In the genomic region with DNA sequence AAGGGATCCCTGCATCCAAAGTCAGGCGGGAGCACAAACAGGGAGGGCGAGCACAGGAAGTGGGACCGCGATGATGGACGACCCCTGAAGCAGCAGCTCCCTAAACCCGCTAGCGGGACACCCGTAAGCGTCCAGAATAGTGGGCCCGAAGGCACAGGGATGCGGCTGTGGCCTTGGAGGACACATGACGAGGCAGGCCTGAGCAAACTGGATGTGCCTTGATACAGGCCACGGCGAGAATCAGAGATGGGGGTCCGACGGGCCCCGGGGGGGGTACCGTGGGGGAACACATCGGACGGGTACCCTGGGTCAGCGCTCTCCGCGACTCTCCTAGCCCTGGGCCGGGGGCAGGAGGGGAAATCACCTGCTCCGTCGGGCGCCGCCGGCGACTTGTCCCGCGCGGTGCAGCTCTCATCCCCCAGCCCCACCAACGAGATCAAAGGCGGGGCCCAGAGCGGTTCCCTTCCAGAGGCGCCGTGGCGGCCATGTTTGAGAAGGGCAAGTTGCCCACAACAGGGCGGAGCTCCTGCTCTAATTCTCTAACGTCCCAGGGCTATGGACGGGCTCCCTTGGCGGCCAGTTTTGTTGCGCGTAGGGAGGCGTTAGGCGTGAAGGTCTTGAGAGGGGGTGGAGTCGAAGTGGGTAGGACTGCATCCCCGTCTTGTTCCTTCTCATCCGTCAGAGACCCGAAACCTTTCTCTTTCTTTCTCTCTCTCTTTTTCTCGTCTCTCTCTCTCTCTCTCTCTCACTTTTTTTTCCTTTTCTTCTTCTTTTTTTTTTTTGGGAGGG, we compare ENCODE assay signal across 8 cellular contexts. TPM values are rescaled to one million over a fixed set of nuclear protein-coding genes. Genes with fewer than 3 reads are reported as not detected.
A peak's percentile ranks its signal among the peaks of the same experiment; 100 is the strongest.
DNase-seq lines count a peak whose midpoint lies in the region; ATAC-seq and TF ChIP-seq lines count a peak whose summit lies in the region.

A gene with protein sequence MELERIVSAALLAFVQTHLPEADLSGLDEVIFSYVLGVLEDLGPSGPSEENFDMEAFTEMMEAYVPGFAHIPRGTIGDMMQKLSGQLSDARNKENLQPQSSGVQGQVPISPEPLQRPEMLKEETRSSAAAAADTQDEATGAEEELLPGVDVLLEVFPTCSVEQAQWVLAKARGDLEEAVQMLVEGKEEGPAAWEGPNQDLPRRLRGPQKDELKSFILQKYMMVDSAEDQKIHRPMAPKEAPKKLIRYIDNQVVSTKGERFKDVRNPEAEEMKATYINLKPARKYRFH (minus strand): TSS at position 413 of the 789 bp plus-strand sequence. CDS start 7,386 bp downstream, outside the sequence.

- H3K4me1 ChIP-seq in DOHH2 (ENCODE audit: control insufficient read depth, low read length) (peaks cover 16% of the 10 kb centered on the region), GM23248 (ENCODE audit: insufficient read depth) (peaks cover 20% of the 10 kb centered on the region), esophagus squamous epithelium (peaks cover 9 to 58% (median 16%) of the 10 kb centered on the region in 3 donors)

- 1% methylated on average over 40 to 48 of the region's 52 CpGs for WGBS in GM23248 (ENCODE audit: low coverage in 1 of 2, low lambda C conversion rate in 2 of 2, missing lambda C conversion rate in 2 of 2), 2 experiments
- 0 to 2% methylated on average over 22 to 24 of the region's 52 CpGs for WGBS in esophagus squamous epithelium, 2 donors

- H3K4me3 ChIP-seq in DOHH2 (ENCODE audit: low read length) = peak within 1 kb of the TSS; percentile 90
- peak within 1 kb of the TSS; percentile 91 for H3K4me3 ChIP-seq in GM23248
- H3K4me3 ChIP-seq in esophagus squamous epithelium = peak within 1 kb of the TSS; percentile 75 to 95 (median 88)

- H2AFZ ChIP-seq in GM23248 = peak within 1 kb of the TSS; percentile 96

- H3K27ac Mint-ChIP-seq in activated T-helper 1 cell treated with anti-CD3 and anti-CD28 coated beads, Interleukin-12 subunit alpha, Interleukin-12 subunit beta, Interleukin-2, Interleukin-4 antibody, amounts not matched to agents 30 ng/mL and 10 ng/mL and 1 ng/mL, durations not matched to agents 14 hours and 24 hours and 36 hours = peak within 1 kb of the TSS; percentile 94
- H3K27ac Mint-ChIP-seq in naive B cell = peak within 1 kb of the TSS; percentile 89 to 96 (median 92)
- peak within 1 kb of the TSS; percentile 94 for H3K27ac Mint-ChIP-seq in stimulated activated naive B cell treated with anti-CD40 and anti-IgM and Interleukin-4, amounts not matched to agents 10 μg/mL and 1 μg/mL and 100 μg/mL, for 72 hours

- H3K9me2 ChIP-seq in DOHH2 (replicated peaks; ENCODE audit: control insufficient read depth, low read length) (no peaks in the 10 kb centered on the region), GM23248 (ENCODE audit: insufficient read depth) (no peaks in the 10 kb centered on the region)

- H3K9me3 Mint-ChIP-seq in activated T-helper 1 cell treated with anti-CD3 and anti-CD28 coated beads, Interleukin-12 subunit alpha, Interleukin-12 subunit beta, Interleukin-2, Interleukin-4 antibody, amounts not matched to agents 30 ng/mL and 10 ng/mL and 1 ng/mL, durations not matched to agents 14 hours and 24 hours and 36 hours = no peaks in the 10 kb centered on the region
- H3K9me3 Mint-ChIP-seq in naive B cell = peaks cover 0 to 1% (median 0%) of the 10 kb centered on the region in 7 donors
- H3K9me3 Mint-ChIP-seq in stimulated activated naive B cell treated with anti-CD40 and anti-IgM and Interleukin-4, amounts not matched to agents 10 μg/mL and 1 μg/mL and 100 μg/mL, for 72 hours = no peaks in the 10 kb centered on the region

- intact Hi-C loops in activated T-helper 1 cell treated with anti-CD3 and anti-CD28 coated beads, Interleukin-12 subunit alpha, Interleukin-12 subunit beta, Interleukin-2, Interleukin-4 antibody, amounts not matched to agents 30 ng/mL and 10 ng/mL and 1 ng/mL, durations not matched to agents 14 hours and 24 hours and 36 hours (cut with micrococcal nuclease) = loop anchor here (1.0 kb wide), 7 partner anchors 11 to 300 kb away; partner anchors contain the start of genes ACTR1A, GBF1 and NFKB2
- intact Hi-C loops in esophagus squamous epithelium (cut with DNase I) = no loop called here

- peak within 1 kb of the TSS; percentile 80 for H3K4me2 ChIP-seq in DOHH2 (ENCODE audit: low read length)
- peak within 1 kb of the TSS; percentile 88 for H3K4me2 ChIP-seq in GM23248 (ENCODE audit: unreplicated experiment)

- no peaks in the 10 kb centered on the region for H3K27me3 Mint-ChIP-seq in activated T-helper 1 cell treated with anti-CD3 and anti-CD28 coated beads, Interleukin-12 subunit alpha, Interleukin-12 subunit beta, Interleukin-2, Interleukin-4 antibody, amounts not matched to agents 30 ng/mL and 10 ng/mL and 1 ng/mL, durations not matched to agents 14 hours and 24 hours and 36 hours (ENCODE audit: insufficient read depth)
- H3K27me3 Mint-ChIP-seq in naive B cell = no peaks in the 10 kb centered on the region
- no peaks in the 10 kb centered on the region for H3K27me3 Mint-ChIP-seq in stimulated activated naive B cell treated with anti-CD40 and anti-IgM and Interleukin-4, amounts not matched to agents 10 μg/mL and 1 μg/mL and 100 μg/mL, for 72 hours

- TF ChIP-seq POLR2A in esophagus squamous epithelium (IDR thresholded peaks at IDR 0.05) = peak in 2 of 4 donors; percentile 21 to 47

- no peaks in the 10 kb centered on the region for H3F3A ChIP-seq in DOHH2 (ENCODE audit: control insufficient read depth, insufficient read depth)
- peaks cover 5% of the 10 kb centered on the region for H3F3A ChIP-seq in GM23248 (ENCODE audit: insufficient read depth)

- H4K20me1 ChIP-seq in DOHH2 (ENCODE audit: control insufficient read depth, insufficient read depth, low read depth, low read length) = no peaks in the 10 kb centered on the region
- H4K20me1 ChIP-seq in GM23248 (ENCODE audit: insufficient read depth) = no peaks in the 10 kb centered on the region

- peaks cover 15% of the 10 kb centered on the region for H3K27me3 ChIP-seq in DOHH2 (ENCODE audit: control insufficient read depth, low read length)
- no peaks in the 10 kb centered on the region for H3K27me3 ChIP-seq in GM23248 (replicated peaks; ENCODE audit: insufficient read depth)
- peaks cover 0 to 29% (median 0%) of the 10 kb centered on the region in 4 donors for H3K27me3 ChIP-seq in esophagus squamous epithelium

- in situ Hi-C loops in GM23248 (cut with MboI) = no loop called here

- H3K79me2 ChIP-seq in DOHH2 (ENCODE audit: control insufficient read depth, low read length) (peaks cover 16% of the 10 kb centered on the region), GM23248 (ENCODE audit: insufficient read depth) (peaks cover 31% of the 10 kb centered on the region)

- peak; percentile 35 for TF ChIP-seq CTCF in DOHH2 (IDR thresholded peaks at IDR 0.05; ENCODE audit: low read depth, low read length, poor library complexity, severe bottlenecking)
- peak in 1 of 6 experiments; percentile 21 for TF ChIP-seq CTCF in esophagus squamous epithelium (IDR thresholded peaks at IDR 0.05)

- H3K36me3 ChIP-seq in DOHH2 (ENCODE audit: control insufficient read depth, low read length) = peaks cover 8% of the 10 kb centered on the region
- H3K36me3 ChIP-seq in GM23248 (ENCODE audit: low read depth) = no peaks in the 10 kb centered on the region
- no peaks in the 10 kb centered on the region for H3K36me3 ChIP-seq in esophagus squamous epithelium

- H3K36me3 Mint-ChIP-seq in activated T-helper 1 cell treated with anti-CD3 and anti-CD28 coated beads, Interleukin-12 subunit alpha, Interleukin-12 subunit beta, Interleukin-2, Interleukin-4 antibody, amounts not matched to agents 30 ng/mL and 10 ng/mL and 1 ng/mL, durations not matched to agents 14 hours and 24 hours and 36 hours (ENCODE audit: low read depth) = peaks cover 14% of the 10 kb centered on the region
- H3K36me3 Mint-ChIP-seq in naive B cell = no peaks in the 10 kb centered on the region
- H3K36me3 Mint-ChIP-seq in stimulated activated naive B cell treated with anti-CD40 and anti-IgM and Interleukin-4, amounts not matched to agents 10 μg/mL and 1 μg/mL and 100 μg/mL, for 72 hours = peaks cover 10 to 12% of the 10 kb centered on the region in 2 donors

- peak; percentile 95 to 96 for ATAC-seq in naive B cell (ENCODE audit: low read depth in 2 of 2)
- peak; percentile 93 to 97 for ATAC-seq in stimulated activated naive B cell treated with anti-CD40 and anti-IgM and Interleukin-4, amounts not matched to agents 10 μg/mL and 1 μg/mL and 100 μg/mL, for 72 hours (replicated peaks)

- peak within 1 kb of the TSS; percentile 52 for H3K27ac ChIP-seq in DOHH2 (ENCODE audit: low read depth, low read length)
- H3K27ac ChIP-seq in GM23248 = peak within 1 kb of the TSS; percentile 56
- peak within 1 kb of the TSS; percentile 83 to 93 (median 88) for H3K27ac ChIP-seq in esophagus squamous epithelium

- H3K9me3 ChIP-seq in DOHH2 (ENCODE audit: control insufficient read depth, insufficient read depth, low read length) = no peaks in the 10 kb centered on the region
- H3K9me3 ChIP-seq in GM23248 (ENCODE audit: low read depth) = no peaks in the 10 kb centered on the region
- no peaks in the 10 kb centered on the region for H3K9me3 ChIP-seq in esophagus squamous epithelium

- H3K4me1 Mint-ChIP-seq in activated T-helper 1 cell treated with anti-CD3 and anti-CD28 coated beads, Interleukin-12 subunit alpha, Interleukin-12 subunit beta, Interleukin-2, Interleukin-4 antibody, amounts not matched to agents 30 ng/mL and 10 ng/mL and 1 ng/mL, durations not matched to agents 14 hours and 24 hours and 36 hours (ENCODE audit: low read depth) = peaks cover 55% of the 10 kb centered on the region
- peaks cover 31 to 48% (median 48%) of the 10 kb centered on the region in 3 donors for H3K4me1 Mint-ChIP-seq in naive B cell
- peaks cover 31 to 52% of the 10 kb centered on the region in 2 donors for H3K4me1 Mint-ChIP-seq in stimulated activated naive B cell treated with anti-CD40 and anti-IgM and Interleukin-4, amounts not matched to agents 10 μg/mL and 1 μg/mL and 100 μg/mL, for 72 hours

- H3K4me3 Mint-ChIP-seq in activated T-helper 1 cell treated with anti-CD3 and anti-CD28 coated beads, Interleukin-12 subunit alpha, Interleukin-12 subunit beta, Interleukin-2, Interleukin-4 antibody, amounts not matched to agents 30 ng/mL and 10 ng/mL and 1 ng/mL, durations not matched to agents 14 hours and 24 hours and 36 hours = peak within 1 kb of the TSS; percentile 95
- peak within 1 kb of the TSS; percentile 89 to 99 (median 96) for H3K4me3 Mint-ChIP-seq in naive B cell
- H3K4me3 Mint-ChIP-seq in stimulated activated naive B cell treated with anti-CD40 and anti-IgM and Interleukin-4, amounts not matched to agents 10 μg/mL and 1 μg/mL and 100 μg/mL, for 72 hours = peak within 1 kb of the TSS; percentile 93 to 96

- H3K9ac ChIP-seq in GM23248 = peak within 1 kb of the TSS; percentile 95

- peak; percentile 97 for DNase-seq in GM23248
- DNase-seq in Kasumi-1 (lab: John Stamatoyannopoulos, UW) = peak; percentile 99
- DNase-seq in RPMI7951 (ENCODE audit: low read depth) = peak; percentile 95
- peak; percentile 95 for DNase-seq in activated T-helper 1 cell treated with anti-CD3 and anti-CD28 coated beads, Interleukin-12 subunit alpha, Interleukin-12 subunit beta, Interleukin-2, Interleukin-4 antibody, amounts not matched to agents 30 ng/mL and 10 ng/mL and 1 ng/mL, durations not matched to agents 14 hours and 24 hours and 36 hours (ENCODE audit: low spot score)
- peak; percentile 80 for DNase-seq in esophagus squamous epithelium (lab: John Stamatoyannopoulos, UW)
- DNase-seq in naive B cell = peak; percentile 89
- DNase-seq in stimulated activated naive B cell treated with anti-CD40 and anti-IgM and Interleukin-4, amounts not matched to agents 10 μg/mL and 1 μg/mL and 100 μg/mL, for 72 hours = peak; percentile 96

RNA-seq across cellular contexts. Expression of the gene that starts here (rescaled TPM):
- total RNA-seq in GM23248 (2014; rRNA removed; shearing (Covaris generic)) = 54.1 and 58.8 TPM in 2 replicates
- 85.9 and 87.6 TPM in 2 replicates for polyA plus RNA-seq in GM23248 (2016; fragmentation: Nextera tagmentation; extraction: Ambion mirVana)
- 43.4 and 53.6 TPM in 2 replicates for total RNA-seq in RPMI7951 (2014; rRNA removed; shearing (Covaris generic))
- 59.0 and 59.4 TPM in 2 replicates for total RNA-seq in activated T-helper 1 cell treated with anti-CD3 and anti-CD28 coated beads, Interleukin-12 subunit alpha, Interleukin-12 subunit beta, Interleukin-2, Interleukin-4 antibody, amounts not matched to agents 30 ng/mL and 10 ng/mL and 1 ng/mL, durations not matched to agents 14 hours and 24 hours and 36 hours
- 10 to 100 TPM; 16.6 to 37.6 (median 27.0) TPM for total RNA-seq in esophagus squamous epithelium
- polyA plus RNA-seq in naive B cell (ENCODE audit: low read depth in 6 of 6) = 10 to 100 TPM; 50.3 to 82.3 (median 59.4) TPM

Comparison
In these comparisons a context has a peak if more than half of its experiments do, and no peak if none do; other contexts are left out.
1. Peak in every context shown above with its lines: DNase-seq, ATAC-seq, H3K4me3 ChIP-seq and H3K27ac ChIP-seq.